1 cellular context compared by ENCODE assay signal in the genomic region with DNA sequence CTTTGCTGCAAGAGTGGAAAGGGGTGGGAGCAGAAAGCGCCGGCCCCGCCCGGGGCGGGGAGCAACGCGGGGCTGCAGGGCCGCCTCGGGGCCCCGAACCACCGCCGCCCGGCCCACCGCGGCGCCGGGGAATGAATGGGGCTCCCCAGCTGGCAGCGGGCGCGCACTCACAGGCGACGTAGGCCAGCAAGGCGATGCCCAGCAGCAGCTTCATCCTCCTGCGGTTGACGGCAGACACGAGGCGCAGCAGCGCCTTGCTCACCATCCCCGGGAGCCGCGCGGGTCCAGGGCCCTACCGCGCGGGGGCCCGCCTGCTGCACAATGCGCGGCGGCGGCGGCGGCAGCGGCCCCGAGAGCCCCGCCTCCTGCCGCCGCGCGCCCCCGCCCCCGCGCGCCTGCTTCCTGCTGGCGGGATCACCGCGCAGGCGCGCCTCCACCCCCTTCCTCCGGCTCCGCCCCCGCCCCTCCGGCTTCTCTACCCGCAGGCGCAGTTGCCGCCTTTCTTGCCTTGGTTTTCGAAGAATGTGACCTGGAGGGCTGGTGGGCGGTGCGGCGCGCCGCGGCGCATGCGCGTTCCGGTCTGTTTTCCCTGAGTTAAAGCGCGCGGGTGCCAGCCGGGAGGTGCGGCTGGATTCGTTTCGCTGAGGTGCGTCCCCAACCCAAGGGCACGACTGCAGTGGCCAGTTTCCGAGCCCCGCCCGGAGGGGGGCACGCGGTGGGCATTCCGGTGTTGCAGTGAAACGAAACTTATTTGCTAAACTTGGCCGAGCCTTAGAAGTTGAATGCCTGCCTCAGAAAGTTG.
TF ChIP-seq lines count a peak whose summit lies in the region.

A gene (minus strand): TSS at position 325 of the 802 bp plus-strand sequence. CDS start 60 bp downstream, at position 265.

TF ChIP-seq in K562, 482 proteins besides CTCF, POLR2A, EP300 and RAD21 (continued from another document and continues in another):
- TF ChIP-seq FOSL1 (tag; conservative IDR thresholded peaks at IDR 0.05), result 0 out of 2 replicates have a peak, but pooled peaks have one; percentile 7
- no peak for TF ChIP-seq SMAD2 (IDR thresholded peaks at IDR 0.05; ENCODE audit: low read depth, low read length)
- TF ChIP-seq, protein P1, sequence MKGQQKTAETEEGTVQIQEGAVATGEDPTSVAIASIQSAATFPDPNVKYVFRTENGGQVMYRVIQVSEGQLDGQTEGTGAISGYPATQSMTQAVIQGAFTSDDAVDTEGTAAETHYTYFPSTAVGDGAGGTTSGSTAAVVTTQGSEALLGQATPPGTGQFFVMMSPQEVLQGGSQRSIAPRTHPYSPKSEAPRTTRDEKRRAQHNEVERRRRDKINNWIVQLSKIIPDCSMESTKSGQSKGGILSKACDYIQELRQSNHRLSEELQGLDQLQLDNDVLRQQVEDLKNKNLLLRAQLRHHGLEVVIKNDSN (CRISPR knock-in tag; IDR thresholded peaks at IDR 0.05), result no peak
- TF ChIP-seq, protein P2, sequence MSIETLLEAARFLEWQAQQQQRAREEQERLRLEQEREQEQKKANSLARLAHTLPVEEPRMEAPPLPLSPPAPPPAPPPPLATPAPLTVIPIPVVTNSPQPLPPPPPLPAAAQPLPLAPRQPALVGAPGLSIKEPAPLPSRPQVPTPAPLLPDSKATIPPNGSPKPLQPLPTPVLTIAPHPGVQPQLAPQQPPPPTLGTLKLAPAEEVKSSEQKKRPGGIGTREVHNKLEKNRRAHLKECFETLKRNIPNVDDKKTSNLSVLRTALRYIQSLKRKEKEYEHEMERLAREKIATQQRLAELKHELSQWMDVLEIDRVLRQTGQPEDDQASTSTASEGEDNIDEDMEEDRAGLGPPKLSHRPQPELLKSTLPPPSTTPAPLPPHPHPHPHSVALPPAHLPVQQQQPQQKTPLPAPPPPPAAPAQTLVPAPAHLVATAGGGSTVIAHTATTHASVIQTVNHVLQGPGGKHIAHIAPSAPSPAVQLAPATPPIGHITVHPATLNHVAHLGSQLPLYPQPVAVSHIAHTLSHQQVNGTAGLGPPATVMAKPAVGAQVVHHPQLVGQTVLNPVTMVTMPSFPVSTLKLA (conservative IDR thresholded peaks at IDR 0.05), result peak in 1 of 2 experiments; percentile 49; a peak in 2 of 4 replicates
- TF ChIP-seq, protein P3, sequence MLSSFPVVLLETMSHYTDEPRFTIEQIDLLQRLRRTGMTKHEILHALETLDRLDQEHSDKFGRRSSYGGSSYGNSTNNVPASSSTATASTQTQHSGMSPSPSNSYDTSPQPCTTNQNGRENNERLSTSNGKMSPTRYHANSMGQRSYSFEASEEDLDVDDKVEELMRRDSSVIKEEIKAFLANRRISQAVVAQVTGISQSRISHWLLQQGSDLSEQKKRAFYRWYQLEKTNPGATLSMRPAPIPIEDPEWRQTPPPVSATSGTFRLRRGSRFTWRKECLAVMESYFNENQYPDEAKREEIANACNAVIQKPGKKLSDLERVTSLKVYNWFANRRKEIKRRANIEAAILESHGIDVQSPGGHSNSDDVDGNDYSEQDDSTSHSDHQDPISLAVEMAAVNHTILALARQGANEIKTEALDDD (IDR thresholded peaks at IDR 0.05), result no peak
- TF ChIP-seq RBM39 (optimal IDR thresholded peaks at IDR 0.05; ENCODE audit: low read depth, low read length), result no peak
- TF ChIP-seq DPF2 (IDR thresholded peaks at IDR 0.05), result no peak
- 0 out of 2 replicates have a peak, but pooled peaks have one; percentile 13 for TF ChIP-seq ZNF263 (CRISPR knock-in tag; IDR thresholded peaks at IDR 0.05; ENCODE audit: borderline replicate concordance)
- no peak for TF ChIP-seq NFE2 (IDR thresholded peaks at IDR 0.05; ENCODE audit: low read depth)
- no peak for TF ChIP-seq NFE2L1 (tag; IDR thresholded peaks at IDR 0.05; ENCODE audit: borderline replicate concordance, low read depth)
- TF ChIP-seq ZNF184 (CRISPR knock-in tag; IDR thresholded peaks at IDR 0.05), result no peak
- TF ChIP-seq, protein P4, sequence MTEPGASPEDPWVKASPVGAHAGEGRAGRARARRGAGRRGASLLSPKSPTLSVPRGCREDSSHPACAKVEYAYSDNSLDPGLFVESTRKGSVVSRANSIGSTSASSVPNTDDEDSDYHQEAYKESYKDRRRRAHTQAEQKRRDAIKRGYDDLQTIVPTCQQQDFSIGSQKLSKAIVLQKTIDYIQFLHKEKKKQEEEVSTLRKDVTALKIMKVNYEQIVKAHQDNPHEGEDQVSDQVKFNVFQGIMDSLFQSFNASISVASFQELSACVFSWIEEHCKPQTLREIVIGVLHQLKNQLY (CRISPR knock-in tag; conservative IDR thresholded peaks at IDR 0.05), result no peak
- TF ChIP-seq PHF21A (IDR thresholded peaks at IDR 0.05; ENCODE audit: borderline replicate concordance, low read depth), result no peak
- no peak for TF ChIP-seq SRF (CRISPR knock-in tag; IDR thresholded peaks at IDR 0.05)
- no peak for TF ChIP-seq SMARCB1 (IDR thresholded peaks at IDR 0.05; ENCODE audit: insufficient read length, low read depth)
- TF ChIP-seq, protein P5, sequence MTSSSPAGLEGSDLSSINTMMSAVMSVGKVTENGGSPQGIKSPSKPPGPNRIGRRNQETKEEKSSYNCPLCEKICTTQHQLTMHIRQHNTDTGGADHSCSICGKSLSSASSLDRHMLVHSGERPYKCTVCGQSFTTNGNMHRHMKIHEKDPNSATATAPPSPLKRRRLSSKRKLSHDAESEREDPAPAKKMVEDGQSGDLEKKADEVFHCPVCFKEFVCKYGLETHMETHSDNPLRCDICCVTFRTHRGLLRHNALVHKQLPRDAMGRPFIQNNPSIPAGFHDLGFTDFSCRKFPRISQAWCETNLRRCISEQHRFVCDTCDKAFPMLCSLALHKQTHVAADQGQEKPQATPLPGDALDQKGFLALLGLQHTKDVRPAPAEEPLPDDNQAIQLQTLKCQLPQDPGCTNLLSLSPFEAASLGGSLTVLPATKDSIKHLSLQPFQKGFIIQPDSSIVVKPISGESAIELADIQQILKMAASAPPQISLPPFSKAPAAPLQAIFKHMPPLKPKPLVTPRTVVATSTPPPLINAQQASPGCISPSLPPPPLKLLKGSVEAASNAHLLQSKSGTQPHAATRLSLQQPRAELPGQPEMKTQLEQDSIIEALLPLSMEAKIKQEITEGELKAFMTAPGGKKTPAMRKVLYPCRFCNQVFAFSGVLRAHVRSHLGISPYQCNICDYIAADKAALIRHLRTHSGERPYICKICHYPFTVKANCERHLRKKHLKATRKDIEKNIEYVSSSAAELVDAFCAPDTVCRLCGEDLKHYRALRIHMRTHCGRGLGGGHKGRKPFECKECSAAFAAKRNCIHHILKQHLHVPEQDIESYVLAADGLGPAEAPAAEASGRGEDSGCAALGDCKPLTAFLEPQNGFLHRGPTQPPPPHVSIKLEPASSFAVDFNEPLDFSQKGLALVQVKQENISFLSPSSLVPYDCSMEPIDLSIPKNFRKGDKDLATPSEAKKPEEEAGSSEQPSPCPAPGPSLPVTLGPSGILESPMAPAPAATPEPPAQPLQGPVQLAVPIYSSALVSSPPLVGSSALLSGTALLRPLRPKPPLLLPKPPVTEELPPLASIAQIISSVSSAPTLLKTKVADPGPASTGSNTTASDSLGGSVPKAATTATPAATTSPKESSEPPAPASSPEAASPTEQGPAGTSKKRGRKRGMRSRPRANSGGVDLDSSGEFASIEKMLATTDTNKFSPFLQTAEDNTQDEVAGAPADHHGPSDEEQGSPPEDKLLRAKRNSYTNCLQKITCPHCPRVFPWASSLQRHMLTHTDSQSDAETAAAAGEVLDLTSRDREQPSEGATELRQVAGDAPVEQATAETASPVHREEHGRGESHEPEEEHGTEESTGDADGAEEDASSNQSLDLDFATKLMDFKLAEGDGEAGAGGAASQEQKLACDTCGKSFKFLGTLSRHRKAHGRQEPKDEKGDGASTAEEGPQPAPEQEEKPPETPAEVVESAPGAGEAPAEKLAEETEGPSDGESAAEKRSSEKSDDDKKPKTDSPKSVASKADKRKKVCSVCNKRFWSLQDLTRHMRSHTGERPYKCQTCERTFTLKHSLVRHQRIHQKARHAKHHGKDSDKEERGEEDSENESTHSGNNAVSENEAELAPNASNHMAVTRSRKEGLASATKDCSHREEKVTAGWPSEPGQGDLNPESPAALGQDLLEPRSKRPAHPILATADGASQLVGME (CRISPR knock-in tag; IDR thresholded peaks at IDR 0.05), result 0 out of 2 replicates have a peak, but pooled peaks have one; percentile 61
- TF ChIP-seq CEBPB (tag; IDR thresholded peaks at IDR 0.05), result no peak
- TF ChIP-seq DMBX1 (CRISPR knock-in tag; IDR thresholded peaks at IDR 0.05; ENCODE audit: borderline replicate concordance), result no peak
- peak; percentile 79 for TF ChIP-seq KDM5B (IDR thresholded peaks at IDR 0.05; ENCODE audit: insufficient replicate concordance, low read depth, low read length)
- no peak for TF ChIP-seq GTF2E2 (tag; IDR thresholded peaks at IDR 0.05)
- TF ChIP-seq, protein P6, sequence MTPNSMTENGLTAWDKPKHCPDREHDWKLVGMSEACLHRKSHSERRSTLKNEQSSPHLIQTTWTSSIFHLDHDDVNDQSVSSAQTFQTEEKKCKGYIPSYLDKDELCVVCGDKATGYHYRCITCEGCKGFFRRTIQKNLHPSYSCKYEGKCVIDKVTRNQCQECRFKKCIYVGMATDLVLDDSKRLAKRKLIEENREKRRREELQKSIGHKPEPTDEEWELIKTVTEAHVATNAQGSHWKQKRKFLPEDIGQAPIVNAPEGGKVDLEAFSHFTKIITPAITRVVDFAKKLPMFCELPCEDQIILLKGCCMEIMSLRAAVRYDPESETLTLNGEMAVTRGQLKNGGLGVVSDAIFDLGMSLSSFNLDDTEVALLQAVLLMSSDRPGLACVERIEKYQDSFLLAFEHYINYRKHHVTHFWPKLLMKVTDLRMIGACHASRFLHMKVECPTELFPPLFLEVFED (CRISPR knock-in tag; conservative IDR thresholded peaks at IDR 0.05), result no peak
- TF ChIP-seq, protein P7, sequence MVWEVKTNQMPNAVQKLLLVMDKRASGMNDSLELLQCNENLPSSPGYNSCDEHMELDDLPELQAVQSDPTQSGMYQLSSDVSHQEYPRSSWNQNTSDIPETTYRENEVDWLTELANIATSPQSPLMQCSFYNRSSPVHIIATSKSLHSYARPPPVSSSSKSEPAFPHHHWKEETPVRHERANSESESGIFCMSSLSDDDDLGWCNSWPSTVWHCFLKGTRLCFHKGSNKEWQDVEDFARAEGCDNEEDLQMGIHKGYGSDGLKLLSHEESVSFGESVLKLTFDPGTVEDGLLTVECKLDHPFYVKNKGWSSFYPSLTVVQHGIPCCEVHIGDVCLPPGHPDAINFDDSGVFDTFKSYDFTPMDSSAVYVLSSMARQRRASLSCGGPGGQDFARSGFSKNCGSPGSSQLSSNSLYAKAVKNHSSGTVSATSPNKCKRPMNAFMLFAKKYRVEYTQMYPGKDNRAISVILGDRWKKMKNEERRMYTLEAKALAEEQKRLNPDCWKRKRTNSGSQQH (CRISPR knock-in tag; IDR thresholded peaks at IDR 0.05), result no peak
- TF ChIP-seq, protein P8, sequence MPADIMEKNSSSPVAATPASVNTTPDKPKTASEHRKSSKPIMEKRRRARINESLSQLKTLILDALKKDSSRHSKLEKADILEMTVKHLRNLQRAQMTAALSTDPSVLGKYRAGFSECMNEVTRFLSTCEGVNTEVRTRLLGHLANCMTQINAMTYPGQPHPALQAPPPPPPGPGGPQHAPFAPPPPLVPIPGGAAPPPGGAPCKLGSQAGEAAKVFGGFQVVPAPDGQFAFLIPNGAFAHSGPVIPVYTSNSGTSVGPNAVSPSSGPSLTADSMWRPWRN (IDR thresholded peaks at IDR 0.05; ENCODE audit: low read depth), result no peak
- no peak for TF ChIP-seq XRCC5 (IDR thresholded peaks at IDR 0.05; ENCODE audit: low read depth, low read length)
- TF ChIP-seq MYNN (IDR thresholded peaks at IDR 0.05), result no peak
- TF ChIP-seq MYNN (CRISPR knock-in tag; IDR thresholded peaks at IDR 0.05), result no peak
- TF ChIP-seq, protein P9, sequence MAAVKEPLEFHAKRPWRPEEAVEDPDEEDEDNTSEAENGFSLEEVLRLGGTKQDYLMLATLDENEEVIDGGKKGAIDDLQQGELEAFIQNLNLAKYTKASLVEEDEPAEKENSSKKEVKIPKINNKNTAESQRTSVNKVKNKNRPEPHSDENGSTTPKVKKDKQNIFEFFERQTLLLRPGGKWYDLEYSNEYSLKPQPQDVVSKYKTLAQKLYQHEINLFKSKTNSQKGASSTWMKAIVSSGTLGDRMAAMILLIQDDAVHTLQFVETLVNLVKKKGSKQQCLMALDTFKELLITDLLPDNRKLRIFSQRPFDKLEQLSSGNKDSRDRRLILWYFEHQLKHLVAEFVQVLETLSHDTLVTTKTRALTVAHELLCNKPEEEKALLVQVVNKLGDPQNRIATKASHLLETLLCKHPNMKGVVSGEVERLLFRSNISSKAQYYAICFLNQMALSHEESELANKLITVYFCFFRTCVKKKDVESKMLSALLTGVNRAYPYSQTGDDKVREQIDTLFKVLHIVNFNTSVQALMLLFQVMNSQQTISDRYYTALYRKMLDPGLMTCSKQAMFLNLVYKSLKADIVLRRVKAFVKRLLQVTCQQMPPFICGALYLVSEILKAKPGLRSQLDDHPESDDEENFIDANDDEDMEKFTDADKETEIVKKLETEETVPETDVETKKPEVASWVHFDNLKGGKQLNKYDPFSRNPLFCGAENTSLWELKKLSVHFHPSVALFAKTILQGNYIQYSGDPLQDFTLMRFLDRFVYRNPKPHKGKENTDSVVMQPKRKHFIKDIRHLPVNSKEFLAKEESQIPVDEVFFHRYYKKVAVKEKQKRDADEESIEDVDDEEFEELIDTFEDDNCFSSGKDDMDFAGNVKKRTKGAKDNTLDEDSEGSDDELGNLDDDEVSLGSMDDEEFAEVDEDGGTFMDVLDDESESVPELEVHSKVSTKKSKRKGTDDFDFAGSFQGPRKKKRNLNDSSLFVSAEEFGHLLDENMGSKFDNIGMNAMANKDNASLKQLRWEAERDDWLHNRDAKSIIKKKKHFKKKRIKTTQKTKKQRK (IDR thresholded peaks at IDR 0.05; ENCODE audit: borderline replicate concordance, low read depth, low read length), result no peak
- peak; percentile 68 for TF ChIP-seq SMAD4 (CRISPR knock-in tag; conservative IDR thresholded peaks at IDR 0.05)
- peak; percentile 9; the same call in 1 of the 2 replicates for TF ChIP-seq CREB1 (IDR thresholded peaks at IDR 0.05)
- no peak; the same call in 1 of the 2 replicates for TF ChIP-seq CREB1 (CRISPR knock-in tag; IDR thresholded peaks at IDR 0.05)
- no peak for TF ChIP-seq IRF2 (CRISPR knock-in tag; IDR thresholded peaks at IDR 0.05)
- no peak for TF ChIP-seq ZNF239 (CRISPR knock-in tag; IDR thresholded peaks at IDR 0.05)
- TF ChIP-seq, protein P10, sequence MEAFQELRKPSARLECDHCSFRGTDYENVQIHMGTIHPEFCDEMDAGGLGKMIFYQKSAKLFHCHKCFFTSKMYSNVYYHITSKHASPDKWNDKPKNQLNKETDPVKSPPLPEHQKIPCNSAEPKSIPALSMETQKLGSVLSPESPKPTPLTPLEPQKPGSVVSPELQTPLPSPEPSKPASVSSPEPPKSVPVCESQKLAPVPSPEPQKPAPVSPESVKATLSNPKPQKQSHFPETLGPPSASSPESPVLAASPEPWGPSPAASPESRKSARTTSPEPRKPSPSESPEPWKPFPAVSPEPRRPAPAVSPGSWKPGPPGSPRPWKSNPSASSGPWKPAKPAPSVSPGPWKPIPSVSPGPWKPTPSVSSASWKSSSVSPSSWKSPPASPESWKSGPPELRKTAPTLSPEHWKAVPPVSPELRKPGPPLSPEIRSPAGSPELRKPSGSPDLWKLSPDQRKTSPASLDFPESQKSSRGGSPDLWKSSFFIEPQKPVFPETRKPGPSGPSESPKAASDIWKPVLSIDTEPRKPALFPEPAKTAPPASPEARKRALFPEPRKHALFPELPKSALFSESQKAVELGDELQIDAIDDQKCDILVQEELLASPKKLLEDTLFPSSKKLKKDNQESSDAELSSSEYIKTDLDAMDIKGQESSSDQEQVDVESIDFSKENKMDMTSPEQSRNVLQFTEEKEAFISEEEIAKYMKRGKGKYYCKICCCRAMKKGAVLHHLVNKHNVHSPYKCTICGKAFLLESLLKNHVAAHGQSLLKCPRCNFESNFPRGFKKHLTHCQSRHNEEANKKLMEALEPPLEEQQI (IDR thresholded peaks at IDR 0.05), result no peak
